ENCODE assay signal across 8 cellular contexts in genomic region chr19:55160128-55160985, GRCh38. TPM values are rescaled to one million over a fixed set of nuclear protein-coding genes. Genes with fewer than 3 reads are reported as not detected.
DNase-seq lines count a peak whose midpoint lies in the region; ATAC-seq and TF ChIP-seq lines count a peak whose summit lies in the region.

No MANE protein-coding gene starts in this region.

- H3K27ac ChIP-seq in foreskin keratinocyte (no peak overlapping the region), ovary (no peak overlapping the region), tibial nerve (no peak overlapping the region)

- H3K9me3 ChIP-seq in ovary (no peaks in the 10 kb centered on the region), tibial nerve (no peaks in the 10 kb centered on the region)

- H3K4me1 ChIP-seq in foreskin keratinocyte (peaks cover 8% of the 10 kb centered on the region), ovary (ENCODE audit: insufficient read depth) (peaks cover 3% of the 10 kb centered on the region), tibial nerve (peaks cover 0 to 33% (median 0%) of the 10 kb centered on the region in 4 donors)

- DNase-seq in AG20443 (ENCODE audit: low spot score), result peak; percentile 96
- peak; percentile 98 for DNase-seq in GM20000 (ENCODE audit: low spot score)
- DNase-seq in NCI-H1092 (lab: John Stamatoyannopoulos, UW), result peak; percentile 56
- DNase-seq in SK-N-DZ (ENCODE audit: low spot score), result peak; percentile 68
- DNase-seq in activated effector memory CD4-positive, alpha-beta T cell treated with anti-CD3 and anti-CD28 coated beads, Interleukin-2, amount 50 U/mL, for 16 hours, result peak; percentile 94
- DNase-seq in foreskin keratinocyte, result peak; percentile 54 to 80
- peak; percentile 38 to 78 (median 62) for DNase-seq in ovary
- DNase-seq in tibial nerve (ENCODE audit: low spot score in 2 of 2), result peak; percentile 45 to 68

- H3K4me3 ChIP-seq in ovary, result no peak overlapping the region
- H3K4me3 ChIP-seq in tibial nerve, result no peak overlapping the region

- no peak for TF ChIP-seq POLR2A in ovary (IDR thresholded peaks at IDR 0.05)
- no peak for TF ChIP-seq POLR2A in tibial nerve (IDR thresholded peaks at IDR 0.05)

- peak; percentile 69 for ATAC-seq in foreskin keratinocyte

- intact Hi-C loops in ovary (cut with DNase I), result no loop called here

- H3K27me3 ChIP-seq in foreskin keratinocyte (peaks cover 15% of the 10 kb centered on the region), ovary (peaks cover 4% of the 10 kb centered on the region), tibial nerve (peaks cover 0 to 99% of the 10 kb centered on the region in 2 donors)

- H3K36me3 ChIP-seq in ovary (no peaks in the 10 kb centered on the region), tibial nerve (no peaks in the 10 kb centered on the region)

- TF ChIP-seq EP300 in ovary (IDR thresholded peaks at IDR 0.05) (no peak), tibial nerve (IDR thresholded peaks at IDR 0.05) (no peak)

- TF ChIP-seq CTCF in GM20000 (IDR thresholded peaks at IDR 0.05; ENCODE audit: extremely low read depth, missing control alignments), result peak; percentile 92
- peak; percentile 100 for TF ChIP-seq CTCF in foreskin keratinocyte (conservative IDR thresholded peaks at IDR 0.05)
- peak in 2 of 3 donors; percentile 12 to 36 for TF ChIP-seq CTCF in ovary (IDR thresholded peaks at IDR 0.05)
- TF ChIP-seq CTCF in tibial nerve (IDR thresholded peaks at IDR 0.05), result peak; percentile 58 to 62 (median 59)

- 1 to 4% (median 2%) methylated on average over 24 to 33 of the region's 33 CpGs for WGBS in ovary, 3 donors
- 3 to 7% methylated on average over 24 to 33 of the region's 33 CpGs for WGBS in tibial nerve, 2 donors

RNA-seq across cellular contexts. Expression of gene TNNI3, which starts 2.8 kb away (rescaled TPM):
- polyA plus RNA-seq in SK-N-DZ (2014; cell fraction: cytosol; rRNA removed), result 0.74 TPM in 1 of 2 replicates, not detected in the other
- polyA plus RNA-seq in SK-N-DZ (2014; cell fraction: nucleus; rRNA removed), result 2.1 TPM in 1 of 2 replicates, not detected in the other
- total RNA-seq in foreskin keratinocyte (5.3 and 5.4 TPM in 2 replicates), ovary (10 to 100 TPM in 1 of 7 donors, 1 to 10 TPM in 1, under 1 TPM in 3, not detected in 2; 0.62 to 10.2 (median 0.87) TPM), tibial nerve (not detected)
- polyA plus RNA-seq in foreskin keratinocyte (8.9 and 9.1 TPM in 2 replicates), ovary (10 to 100 TPM in 1 of 2 donors, 1 to 10 TPM in 1; 2.4 to 14.4 TPM)

RNA-seq across cellular contexts. Expression of gene DNAAF3, which starts 6.1 kb away (rescaled TPM):
- 1.0 and 2.6 TPM in 2 replicates for polyA plus RNA-seq in SK-N-DZ (2014; cell fraction: cytosol; rRNA removed)
- polyA plus RNA-seq in SK-N-DZ (2014; cell fraction: nucleus; rRNA removed), result 0.83 and 1.4 TPM in 2 replicates
- total RNA-seq in foreskin keratinocyte, result 7.3 and 9.1 TPM in 2 replicates
- 10.2 and 11.4 TPM in 2 replicates for polyA plus RNA-seq in foreskin keratinocyte
- total RNA-seq in ovary, result 10 to 100 TPM in 1 of 7 donors, 1 to 10 TPM in 3, under 1 TPM in 1, not detected in 2; 0.48 to 34.8 (median 2.7) TPM
- under 1 TPM; 0.16 to 0.72 TPM for polyA plus RNA-seq in ovary
- 1 to 10 TPM in 2 of 4 donors, not detected in 2; 1.2 to 2.7 TPM for total RNA-seq in tibial nerve

RNA-seq across cellular contexts. Expression of gene TNNT1, which starts 11.4 kb away (rescaled TPM):
- 5.9 and 9.2 TPM in 2 replicates for polyA plus RNA-seq in SK-N-DZ (2014; cell fraction: cytosol; rRNA removed)
- polyA plus RNA-seq in SK-N-DZ (2014; cell fraction: nucleus; rRNA removed), result 3.5 and 8.7 TPM in 2 replicates
- 134 and 199 TPM in 2 replicates for total RNA-seq in foreskin keratinocyte
- polyA plus RNA-seq in foreskin keratinocyte, result 157 and 208 TPM in 2 replicates
- total RNA-seq in ovary, result 1 to 10 TPM in 4 of 7 donors, not detected in 3; 2.0 to 3.6 (median 2.8) TPM
- polyA plus RNA-seq in ovary, result 1 to 10 TPM in 1 of 2 donors, not detected in 1; 1.3 TPM
- 1 to 10 TPM in 1 of 4 donors, under 1 TPM in 1, not detected in 2; 0.90 to 1.5 TPM for total RNA-seq in tibial nerve

RNA-seq across cellular contexts. Expression of gene SYT5, which starts 19.7 kb away (rescaled TPM):
- 0.17 and 0.22 TPM in 2 replicates for polyA plus RNA-seq in SK-N-DZ (2014; cell fraction: cytosol; rRNA removed)
- polyA plus RNA-seq in SK-N-DZ (2014; cell fraction: nucleus; rRNA removed), result 2.4 and 8.4 TPM in 2 replicates
- total RNA-seq in foreskin keratinocyte (0.32 and 0.34 TPM in 2 replicates), ovary (1 to 10 TPM in 1 of 7 donors, under 1 TPM in 3, not detected in 3; 0.08 to 2.3 (median 0.46) TPM), tibial nerve (not detected)
- polyA plus RNA-seq in foreskin keratinocyte (0.13 and 0.24 TPM in 2 replicates), ovary (not detected)

RNA-seq across cellular contexts. Expression of gene PPP1R12C, which starts 42.9 kb away (rescaled TPM):
- 19.4 and 22.7 TPM in 2 replicates for polyA plus RNA-seq in SK-N-DZ (2014; cell fraction: cytosol; rRNA removed)
- polyA plus RNA-seq in SK-N-DZ (2014; cell fraction: nucleus; rRNA removed), result 314 and 319 TPM in 2 replicates
- 59.8 and 60.9 TPM in 2 replicates for total RNA-seq in foreskin keratinocyte
- 64.8 and 65.2 TPM in 2 replicates for polyA plus RNA-seq in foreskin keratinocyte
- total RNA-seq in ovary, result 100 to 1,000 TPM in 4 of 7 donors, 10 to 100 TPM in 3; 45.4 to 152 (median 110) TPM
- polyA plus RNA-seq in ovary, result 100 to 1,000 TPM in 1 of 2 donors, 10 to 100 TPM in 1; 21.4 to 118 TPM
- 100 to 1,000 TPM; 113 to 270 (median 180) TPM for total RNA-seq in tibial nerve

Comparison
In these comparisons a context has a peak if more than half of its experiments do, and no peak if none do; other contexts are left out.
1. CTCF ChIP-seq: peak in every context shown above with its lines; median percentile 100 in foreskin keratinocyte; 92 in GM20000; 59 in tibial nerve; 24 in ovary.
2. RNA of gene TNNT1, which starts 11.4 kb away (total RNA-seq): 134 to 199 TPM in foreskin keratinocyte; 2.0 to 3.6 TPM in ovary and 0.90 to 1.5 TPM in tibial nerve; every median in the first group is over 10 times any median in the second.
3. Peak in every context shown above with its lines, with median percentiles within 50 percentile points of each other: DNase-seq.